Comparison of ENCODE assay signal across 26 cellular contexts in the genomic region with DNA sequence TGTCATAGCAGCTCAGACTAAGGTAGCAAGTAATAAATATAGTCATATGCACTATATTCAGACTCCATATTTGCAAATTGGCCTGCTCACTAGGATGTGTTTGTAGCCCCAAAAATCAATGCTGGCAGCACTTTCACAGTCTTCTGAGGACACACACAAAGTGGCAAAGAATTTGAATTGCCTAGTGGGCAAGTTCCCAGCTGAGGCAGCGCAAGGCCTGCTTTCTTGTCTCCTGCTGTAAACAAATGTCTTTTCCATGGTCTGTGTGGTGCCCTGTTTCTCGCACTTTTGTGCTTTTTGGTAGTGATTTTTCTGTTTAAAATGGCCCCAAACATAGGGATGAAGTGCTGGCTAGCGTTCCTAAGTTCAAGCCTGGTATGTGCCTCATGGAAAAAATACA.
"Had no signal": no experiment of that assay in that cellular context is flagged by ENCODE, and none has a peak within 500 bp of the region (broad histone marks: within the 10 kb centered on the region; RNA-seq: fewer than 3 reads in every experiment).

No MANE protein-coding gene starts in this region.

- DNase-seq: activated CD4-positive, alpha-beta memory T cell treated with anti-CD3 and anti-CD28 coated beads, Interleukin-2, amount 10 ng/mL, durations not matched to agents 7 days and 5 days; activated CD4-positive, alpha-beta T cell treated with anti-CD3 and anti-CD28 coated beads for 36 hours; activated CD4-positive, alpha-beta T cell treated with anti-CD3 and anti-CD28 coated beads, Interleukin-2, amount 10 ng/mL, durations not matched to agents 24 days and 14 days; activated CD4-positive, CD25-positive, alpha-beta regulatory T cell; activated CD4-positive, CD25-positive, alpha-beta regulatory T cell treated with anti-CD3 and anti-CD28 coated beads, Interleukin-2, amount 50 U/mL, for 72 hours; activated CD8-positive, alpha-beta memory T cell treated with anti-CD3 and anti-CD28 coated beads, Interleukin-2, amount 50 U/mL, for 48 hours; activated effector memory CD4-positive, alpha-beta T cell treated with Interleukin-2 at 50 U/mL for 16 hours; activated gamma-delta T cell treated with Interleukin-2 at 50 U/mL for 16 hours; activated naive CD4-positive, alpha-beta T cell treated with anti-CD3 and anti-CD28 coated beads, Interleukin-2, amount 50 U/mL, for 16 hours; activated naive CD4-positive, alpha-beta T cell treated with Interleukin-2 at 50 U/mL for 16 hours; activated T-cell treated with anti-CD3 and anti-CD28 coated beads for 4 hours; activated T-cell treated with anti-CD3 and anti-CD28 coated beads, Interleukin-2, amount 50 U/mL, for 24 hours; amniotic stem cell; brain microvascular endothelial cell; dorsolateral prefrontal cortex; effector memory CD4-positive, alpha-beta T cell; endodermal cell; foreskin fibroblast; glutamatergic neuron; T-helper 2 cell had no signal

- H3K9me3 Mint-ChIP-seq: activated T-cell treated with anti-CD3 and anti-CD28 coated beads, Interleukin-2, amount 50 U/mL, for 24 hours; activated T-helper 17 cell treated with anti-CD3 and anti-CD28 coated beads, Interleukin-2, amount 50 U/mL, for 72 hours; dendritic cell treated with granulocyte-macrophage colony-stimulating factor and Interleukin-4, amounts not matched to agents 40 ng/mL and 50 ng/mL, for 4 days; endodermal cell had no signal

- H3K27me3 Mint-ChIP-seq: activated CD4-positive, alpha-beta memory T cell treated with anti-CD3 and anti-CD28 coated beads, Interleukin-2, amount 10 ng/mL, durations not matched to agents 7 days and 5 days; activated CD4-positive, alpha-beta T cell treated with anti-CD3 and anti-CD28 coated beads for 36 hours; activated CD4-positive, alpha-beta T cell treated with anti-CD3 and anti-CD28 coated beads, Interleukin-2, amount 10 ng/mL, durations not matched to agents 24 days and 14 days; activated naive CD8-positive, alpha-beta T cell; activated T-cell treated with anti-CD3 and anti-CD28 coated beads, Interleukin-2, amount 50 U/mL, for 24 hours; activated T-helper 17 cell treated with anti-CD3 and anti-CD28 coated beads, Interleukin-2, amount 50 U/mL, for 72 hours; central memory CD8-positive, alpha-beta T cell had no signal

- H3K27ac Mint-ChIP-seq: activated CD4-positive, alpha-beta memory T cell treated with anti-CD3 and anti-CD28 coated beads, Interleukin-2, amount 10 ng/mL, durations not matched to agents 7 days and 5 days; activated CD4-positive, alpha-beta T cell treated with anti-CD3 and anti-CD28 coated beads for 36 hours; activated CD4-positive, alpha-beta T cell treated with anti-CD3 and anti-CD28 coated beads, Interleukin-2, amount 10 ng/mL, durations not matched to agents 24 days and 14 days; activated naive CD8-positive, alpha-beta T cell; activated T-cell treated with anti-CD3 and anti-CD28 coated beads, Interleukin-2, amount 50 U/mL, for 24 hours; activated T-helper 17 cell treated with anti-CD3 and anti-CD28 coated beads, Interleukin-2, amount 50 U/mL, for 72 hours; dendritic cell treated with granulocyte-macrophage colony-stimulating factor and Interleukin-4, amounts not matched to agents 40 ng/mL and 50 ng/mL, for 4 days; endodermal cell had no signal

- H3K36me3 ChIP-seq: brain microvascular endothelial cell had no signal

- H3K4me3 ChIP-seq: coronary artery, dorsolateral prefrontal cortex had no signal

- H3K27me3 ChIP-seq: brain microvascular endothelial cell, dorsolateral prefrontal cortex had no signal

- ATAC-seq: activated CD4-positive, alpha-beta T cell treated with anti-CD3 and anti-CD28 coated beads for 36 hours; activated T-helper 17 cell treated with anti-CD3 and anti-CD28 coated beads, Interleukin-2, amount 50 U/mL, for 72 hours; esophagus mucosa had no signal

- H3K4me3 Mint-ChIP-seq: activated CD4-positive, alpha-beta memory T cell treated with anti-CD3 and anti-CD28 coated beads, Interleukin-2, amount 10 ng/mL, durations not matched to agents 7 days and 5 days; activated CD4-positive, alpha-beta T cell treated with anti-CD3 and anti-CD28 coated beads for 36 hours; activated CD4-positive, alpha-beta T cell treated with anti-CD3 and anti-CD28 coated beads, Interleukin-2, amount 10 ng/mL, durations not matched to agents 24 days and 14 days; activated naive CD8-positive, alpha-beta T cell; activated T-cell treated with anti-CD3 and anti-CD28 coated beads, Interleukin-2, amount 50 U/mL, for 24 hours; activated T-helper 17 cell treated with anti-CD3 and anti-CD28 coated beads, Interleukin-2, amount 50 U/mL, for 72 hours; central memory CD8-positive, alpha-beta T cell; dendritic cell treated with granulocyte-macrophage colony-stimulating factor and Interleukin-4, amounts not matched to agents 40 ng/mL and 50 ng/mL, for 4 days; endodermal cell had no signal

- H3K36me3 Mint-ChIP-seq: activated naive CD8-positive, alpha-beta T cell had no signal

- H3K27ac ChIP-seq: brain microvascular endothelial cell, coronary artery, dorsolateral prefrontal cortex had no signal

- H3K4me1 Mint-ChIP-seq: activated CD4-positive, alpha-beta memory T cell treated with anti-CD3 and anti-CD28 coated beads, Interleukin-2, amount 10 ng/mL, durations not matched to agents 7 days and 5 days; activated CD4-positive, alpha-beta T cell treated with anti-CD3 and anti-CD28 coated beads for 36 hours; activated CD4-positive, alpha-beta T cell treated with anti-CD3 and anti-CD28 coated beads, Interleukin-2, amount 10 ng/mL, durations not matched to agents 24 days and 14 days; activated T-helper 17 cell treated with anti-CD3 and anti-CD28 coated beads, Interleukin-2, amount 50 U/mL, for 72 hours; central memory CD8-positive, alpha-beta T cell had no signal
